ENCODE assay signal across 9 cellular contexts in genomic region chr6:5950448-5950847, GRCh38. TPM values are rescaled to one million over a fixed set of nuclear protein-coding genes. Genes with fewer than 3 reads are reported as not detected.
A peak's percentile ranks its signal among the peaks of the same experiment; 100 is the strongest.
DNase-seq lines count a peak whose midpoint lies in the region; ATAC-seq and TF ChIP-seq lines count a peak whose summit lies in the region.
"Had no signal": no experiment of that assay in that cellular context is flagged by ENCODE, and none has a peak within 500 bp of the region (broad histone marks: within the 10 kb centered on the region; RNA-seq: fewer than 3 reads in every experiment).

No MANE protein-coding gene starts in this region.

- H3K9me3 Mint-ChIP-seq in activated CD4-positive, alpha-beta memory T cell treated with anti-CD3 and anti-CD28 coated beads, Interleukin-2, amount 10 ng/mL, durations not matched to agents 7 days and 5 days, result no peaks in the 10 kb centered on the region
- H3K9me3 Mint-ChIP-seq in nephron progenitor cell, result peaks cover 4% of the 10 kb centered on the region

- H3K4me1 Mint-ChIP-seq in activated CD4-positive, alpha-beta memory T cell treated with anti-CD3 and anti-CD28 coated beads, Interleukin-2, amount 10 ng/mL, durations not matched to agents 7 days and 5 days, result no peaks in the 10 kb centered on the region
- no peaks in the 10 kb centered on the region for H3K4me1 Mint-ChIP-seq in nephron progenitor cell

- H3K4me3 Mint-ChIP-seq in activated CD4-positive, alpha-beta memory T cell treated with anti-CD3 and anti-CD28 coated beads, Interleukin-2, amount 10 ng/mL, durations not matched to agents 7 days and 5 days, result no peak overlapping the region
- no peak overlapping the region for H3K4me3 Mint-ChIP-seq in nephron progenitor cell
- H3K4me3 Mint-ChIP-seq: activated naive CD8-positive, alpha-beta T cell had no signal

- ATAC-seq in HG03354 (IDR thresholded peaks at IDR 0.05; ENCODE audit: poor library complexity, severe bottlenecking, unreplicated experiment), result no peak
- ATAC-seq in GM21360 (IDR thresholded peaks at IDR 0.05; ENCODE audit: unreplicated experiment), result no peak

- no peak overlapping the region for H3K27ac Mint-ChIP-seq in activated CD4-positive, alpha-beta memory T cell treated with anti-CD3 and anti-CD28 coated beads, Interleukin-2, amount 10 ng/mL, durations not matched to agents 7 days and 5 days
- H3K27ac Mint-ChIP-seq in nephron progenitor cell, result no peak overlapping the region
- H3K27ac Mint-ChIP-seq: activated naive CD8-positive, alpha-beta T cell had no signal

- H3K4me3 ChIP-seq in HFF-Myc (replicated peaks; ENCODE audit: low read depth, low read length), result no peak overlapping the region

- TF ChIP-seq CTCF in HFF-Myc (IDR thresholded peaks at IDR 0.05; ENCODE audit: low read depth, low read length, missing control alignments), result peak; percentile 59
- peak; percentile 44 for TF ChIP-seq CTCF in nephron progenitor cell (IDR thresholded peaks at IDR 0.05)

- peak; percentile 11 for DNase-seq in DMS53 treated with DMSO at 0.1 percent for 48 hours (lab: John Stamatoyannopoulos, UW; ENCODE audit: unreplicated experiment)
- no peak for DNase-seq in HFF-Myc (ENCODE audit: extremely low read depth, low read depth)
- peak; percentile 30 for DNase-seq in activated CD4-positive, alpha-beta memory T cell treated with anti-CD3 and anti-CD28 coated beads, Interleukin-2, amount 10 ng/mL, durations not matched to agents 7 days and 5 days
- peak; percentile 17 for DNase-seq in nephron progenitor cell
- DNase-seq in AML-193 (lab: John Stamatoyannopoulos, UW), result no peak
- no peak for DNase-seq in hypothalamus (lab: John Stamatoyannopoulos, UW)

- no peaks in the 10 kb centered on the region for H3K36me3 Mint-ChIP-seq in activated CD4-positive, alpha-beta memory T cell treated with anti-CD3 and anti-CD28 coated beads, Interleukin-2, amount 10 ng/mL, durations not matched to agents 7 days and 5 days (ENCODE audit: low read depth)
- H3K36me3 Mint-ChIP-seq in nephron progenitor cell (ENCODE audit: low read depth), result no peaks in the 10 kb centered on the region
- H3K36me3 Mint-ChIP-seq: activated naive CD8-positive, alpha-beta T cell had no signal

- peaks cover 18% of the 10 kb centered on the region for H3K27me3 Mint-ChIP-seq in activated CD4-positive, alpha-beta memory T cell treated with anti-CD3 and anti-CD28 coated beads, Interleukin-2, amount 10 ng/mL, durations not matched to agents 7 days and 5 days
- H3K27me3 Mint-ChIP-seq in nephron progenitor cell (ENCODE audit: low read depth, poor library complexity), result peaks cover 14% of the 10 kb centered on the region
- H3K27me3 Mint-ChIP-seq: activated naive CD8-positive, alpha-beta T cell had no signal

- CTCF ChIA-PET in activated CD4-positive, alpha-beta memory T cell treated with anti-CD3 and anti-CD28 coated beads, Interleukin-2, amount 10 ng/mL, durations not matched to agents 7 days and 5 days (lab: Charles Lee), result no interaction called here

- POLR2A ChIA-PET in activated CD4-positive, alpha-beta memory T cell treated with anti-CD3 and anti-CD28 coated beads, Interleukin-2, amount 10 ng/mL, durations not matched to agents 7 days and 5 days (lab: Charles Lee), result no interaction called here

RNA-seq across cellular contexts. Expression of gene NRN1, which starts 56.3 kb away (rescaled TPM):
- 1 to 10 TPM; 3.2 to 4.1 TPM for total RNA-seq in activated CD4-positive, alpha-beta memory T cell treated with anti-CD3 and anti-CD28 coated beads, Interleukin-2, amount 10 ng/mL, durations not matched to agents 7 days and 5 days

Comparison
In these comparisons a context has a peak if more than half of its experiments do, and no peak if none do; other contexts are left out.
1. DNase-seq: peak in DMS53 treated with DMSO at 0.1 percent for 48 hours (single experiment), activated CD4-positive, alpha-beta memory T cell treated with anti-CD3 and anti-CD28 coated beads, Interleukin-2, amount 10 ng/mL, durations not matched to agents 7 days and 5 days (single experiment) and nephron progenitor cell (single experiment); none in HFF-Myc (single experiment), AML-193 (0 of 2) and hypothalamus (0 of 51).